Comparison of ENCODE assay signal across 1 cellular context in genomic region chrX:103356897-103357296, GRCh38.
A peak's percentile ranks its signal among the peaks of the same experiment; 100 is the strongest.
TF ChIP-seq lines count a peak whose summit lies in the region.

No MANE protein-coding gene starts in this region.

TF ChIP-seq in K562, 482 proteins besides CTCF, POLR2A, EP300 and RAD21:
- TF ChIP-seq RBFOX2 (IDR thresholded peaks at IDR 0.05; ENCODE audit: low read depth, low read length), result 0 out of 2 replicates have a peak, but pooled peaks have one; percentile 5
- no peak for TF ChIP-seq CHD4 (IDR thresholded peaks at IDR 0.05; ENCODE audit: insufficient read depth, insufficient replicate concordance, low read depth, low read length, poor library complexity, severe bottlenecking)
